ENCODE assay signal across 13 cellular contexts in genomic region chr19:29624489-29625210, GRCh38. TPM values are rescaled to one million over a fixed set of nuclear protein-coding genes. Genes with fewer than 3 reads are reported as not detected.
DNase-seq lines count a peak whose midpoint lies in the region; ATAC-seq, FAIRE-seq and TF ChIP-seq lines count a peak whose summit lies in the region.
"Had no signal": no experiment of that assay in that cellular context is flagged by ENCODE, and none has a peak within 500 bp of the region (broad histone marks: within the 10 kb centered on the region; RNA-seq: fewer than 3 reads in every experiment).

No MANE protein-coding gene starts in this region.

- no peaks in the 10 kb centered on the region for H3K79me1 ChIP-seq in H1 (ENCODE audit: low read depth, low read length)

- H3K9ac ChIP-seq in H1 (replicated peaks in 1 of 4; ENCODE audit: extremely low read depth in 1 of 4, low read depth in 3 of 4, low read length in 3 of 4), result no peak overlapping the region

- TF ChIP-seq CTCF in H1 (IDR thresholded peaks at IDR 0.05; ENCODE audit: control extremely low read depth in 1 of 3, insufficient read depth in 1 of 3, low read depth in 1 of 3, low read length in 3 of 3) (peak; percentile 10 to 26 (median 23); a peak in 3 of 4 replicates), spleen (IDR thresholded peaks at IDR 0.05 in 8 of 11, conservative IDR thresholded peaks at IDR 0.05 in 3 of 11) (no peak)

- H3K9me3 Mint-ChIP-seq in activated T-cell treated with anti-CD3 and anti-CD28 coated beads, Interleukin-2, amount 50 U/mL, for 72 hours, result no peaks in the 10 kb centered on the region

- H3K4me3 ChIP-seq in MG63 (no peak overlapping the region), H1 (ENCODE audit: extremely low read depth in 1 of 4, insufficient read depth in 2 of 4, low read depth in 3 of 4, low read length in 4 of 4) (no peak overlapping the region), spleen (no peak overlapping the region)

- no peak overlapping the region for H3K14ac ChIP-seq in H1 (ENCODE audit: insufficient read length)

- 0 out of 2 replicates have a peak overlapping the region, but pooled peaks have one; percentile 84 for H2BK12ac ChIP-seq in H1 (ENCODE audit: low read depth, low read length)

- H3K27ac ChIP-seq in H1 (ENCODE audit: low read depth, low read length) (no peak overlapping the region), spleen (peak overlapping the region in 5 of 8 donors; percentile 46 to 75 (median 57))

- peaks cover 48% of the 10 kb centered on the region for H3K4me1 Mint-ChIP-seq in activated T-cell treated with anti-CD3 and anti-CD28 coated beads, Interleukin-2, amount 50 U/mL, for 72 hours (ENCODE audit: low read depth)

- H4K8ac ChIP-seq in H1 (ENCODE audit: extremely low read depth, insufficient read depth, low read length), result no peak overlapping the region; the same call in 1 of the 2 replicates

- peak in 1 of 2 experiments; percentile 27; a peak in 1 of 4 replicates for TF ChIP-seq RAD21 in H1 (IDR thresholded peaks at IDR 0.05 in 1 of 2, conservative IDR thresholded peaks at IDR 0.05 in 1 of 2; ENCODE audit: low read depth in 2 of 2, low read length in 2 of 2)

- H3K9me3 ChIP-seq in MG63 (no peaks in the 10 kb centered on the region), H1 (ENCODE audit: insufficient read depth in 2 of 2, low read depth in 1 of 2, low read length in 1 of 2) (no peaks in the 10 kb centered on the region), spleen (no peaks in the 10 kb centered on the region)
- H3K9me3 ChIP-seq: heart right ventricle had no signal

- H3K4me1 ChIP-seq in H1 (replicated peaks in 1 of 4; ENCODE audit: control insufficient read depth in 3 of 4, insufficient read depth in 4 of 4, low read length in 3 of 4) (peaks cover 2 to 9% (median 5%) of the 10 kb centered on the region in 4 experiments; a peak in 6 of 7 replicates), spleen (peaks cover 9 to 68% (median 51%) of the 10 kb centered on the region in 6 donors)

- 76% methylated on average over 6 of the region's 6 CpGs; no CpG with 5 or more reads in 1 of the 2 experiments for WGBS in H1 (ENCODE audit: extremely low coverage in 1 of 2, insufficient coverage in 1 of 2, insufficient read length in 1 of 2, insufficient replicate concordance in 2 of 2, low coverage in 1 of 2, low lambda C conversion rate in 2 of 2, missing lambda C conversion rate in 1 of 2), 2 experiments
- WGBS in spleen, 5 donors, result 71 to 85% (median 79%) methylated on average over 6 of the region's 6 CpGs

- peaks cover 0 to 1% of the 10 kb centered on the region in 2 donors for H3K36me3 Mint-ChIP-seq in activated T-cell treated with anti-CD3 and anti-CD28 coated beads, Interleukin-2, amount 50 U/mL, for 72 hours (ENCODE audit: insufficient read depth in 2 of 2)

- H2AFZ ChIP-seq in H1 (ENCODE audit: low read length), result no peak overlapping the region

- no peak overlapping the region for H2BK120ac ChIP-seq in H1 (replicated peaks; ENCODE audit: low read depth, low read length)

- peak overlapping the region; percentile 86 to 90 for H3K4me3 Mint-ChIP-seq in activated T-cell treated with anti-CD3 and anti-CD28 coated beads, Interleukin-2, amount 50 U/mL, for 72 hours
- H3K4me3 Mint-ChIP-seq: B cell had no signal

- H3K27me3 Mint-ChIP-seq in activated T-cell treated with anti-CD3 and anti-CD28 coated beads, Interleukin-2, amount 50 U/mL, for 72 hours (ENCODE audit: low read depth), result no peaks in the 10 kb centered on the region

- H3K56ac ChIP-seq in H1 (replicated peaks; ENCODE audit: insufficient read length, low read depth, low read length), result no peak overlapping the region

- no peak overlapping the region for H3K18ac ChIP-seq in H1 (ENCODE audit: extremely low read depth, low read length)

- H4K20me1 ChIP-seq in H1 (replicated peaks in 1 of 2; ENCODE audit: control insufficient read depth in 1 of 2, insufficient read depth in 2 of 2, low read length in 2 of 2), result no peaks in the 10 kb centered on the region

- no peak for ATAC-seq in activated T-cell treated with anti-CD3 and anti-CD28 coated beads, Interleukin-2, amount 50 U/mL, for 72 hours (replicated peaks in 1 of 2)
- ATAC-seq in left colon, result no peak
- no peak for ATAC-seq in HG03520 (IDR thresholded peaks at IDR 0.05; ENCODE audit: unreplicated experiment)
- ATAC-seq: heart right ventricle, Right ventricle myocardium inferior had no signal

- TF ChIP-seq EP300 in H1 (IDR thresholded peaks at IDR 0.05; ENCODE audit: borderline replicate concordance in 1 of 2, low read depth in 2 of 2, low read length in 2 of 2), result no peak

- no peak overlapping the region for H4K5ac ChIP-seq in H1 (ENCODE audit: insufficient read length, low read depth, low read length)

- H3K27ac Mint-ChIP-seq in activated T-cell treated with anti-CD3 and anti-CD28 coated beads, Interleukin-2, amount 50 U/mL, for 72 hours, result no peak overlapping the region
- H3K27ac Mint-ChIP-seq: B cell had no signal

- CTCF ChIA-PET in H1 (lab: Charles Lee; ENCODE audit: partially characterized antibody), result interaction anchor here (0.8 to 12.2 kb wide), 12 partner anchors 10 to 92 kb away, joined by 3 to 109 read pairs (median 4); partner anchors contain the start of genes PLEKHF1 and POP4

- H3K4ac ChIP-seq in H1 (replicated peaks; ENCODE audit: insufficient read length, low read depth, low read length), result no peak overlapping the region

- peak overlapping the region; percentile 87 for H4K91ac ChIP-seq in H1 (replicated peaks; ENCODE audit: insufficient read length, low read length)

- peak overlapping the region; percentile 75; the same call in 1 of the 2 replicates for H2BK5ac ChIP-seq in H1 (ENCODE audit: low read depth, low read length)

- H3K36me3 ChIP-seq in MG63, result no peaks in the 10 kb centered on the region
- H3K36me3 ChIP-seq in H1 (ENCODE audit: control insufficient read depth in 2 of 4, insufficient read depth in 4 of 4, low read length in 3 of 4), result no peaks in the 10 kb centered on the region
- H3K36me3 ChIP-seq in spleen, result no peaks in the 10 kb centered on the region
- H3K36me3 ChIP-seq: heart right ventricle had no signal

- H3K23ac ChIP-seq in H1 (ENCODE audit: insufficient read length), result no peak overlapping the region

- no peaks in the 10 kb centered on the region for H3K27me3 ChIP-seq in MG63
- H3K27me3 ChIP-seq in H1 (replicated peaks in 1 of 4; ENCODE audit: control insufficient read depth in 3 of 4, extremely low read depth in 1 of 4, insufficient read depth in 3 of 4, low read length in 3 of 4), result peaks cover 0 to 2% (median 0%) of the 10 kb centered on the region in 4 experiments; a peak in 2 of 7 replicates
- H3K27me3 ChIP-seq in spleen (replicated peaks in 1 of 7), result peaks cover 0 to 16% (median 0%) of the 10 kb centered on the region in 7 donors
- H3K27me3 ChIP-seq: heart right ventricle had no signal

- FAIRE-seq in H1 (lab: Jason Lieb, UNC), result no peak

- no peak overlapping the region for H2AK5ac ChIP-seq in H1 (ENCODE audit: low read depth, low read length)

- no peak for DNase-seq in activated T-cell treated with anti-CD3 and anti-CD28 coated beads, Interleukin-2, amount 50 U/mL, for 72 hours
- DNase-seq in activated T-cell treated with anti-CD3 and anti-CD28 coated beads, Interleukin-2, amount 50 U/mL, for 1 hour, result no peak
- DNase-seq in MG63, result peak; percentile 14
- DNase-seq in H1 (ENCODE audit: low read depth in 1 of 2, low spot score in 2 of 2), result no peak
- DNase-seq in spleen, result peak; percentile 34
- DNase-seq in effector CD8-positive, alpha-beta T cell (lab: John Stamatoyannopoulos, UW), result no peak
- DNase-seq in left colon, result no peak
- DNase-seq: heart right ventricle, NCI-H524, occipital lobe had no signal

- TF ChIP-seq POLR2A in H1 (IDR thresholded peaks at IDR 0.05; ENCODE audit: control extremely low read depth in 1 of 2, low read depth in 2 of 2, low read length in 2 of 2) (no peak), spleen (IDR thresholded peaks at IDR 0.05) (no peak)

- no peak overlapping the region; the same call in 1 of the 2 replicates for H2BK15ac ChIP-seq in H1 (ENCODE audit: low read length)

- H3K23me2 ChIP-seq in H1 (ENCODE audit: low read depth, low read length), result no peaks in the 10 kb centered on the region

- POLR2A ChIA-PET in H1 (lab: Charles Lee; ENCODE audit: partially characterized antibody), result interaction anchor here (0.6 to 2.2 kb wide), 4 partner anchors 12 to 18 kb away, joined by 3 to 11 read pairs (median 4); partner anchors contain the start of gene POP4

- H3K4me2 ChIP-seq in H1 (ENCODE audit: insufficient read depth in 1 of 2, low read depth in 2 of 2, low read length in 2 of 2), result no peak overlapping the region

- peak overlapping the region; percentile 37; the same call in 1 of the 2 replicates for H2BK20ac ChIP-seq in H1 (ENCODE audit: low read length)

- no peaks in the 10 kb centered on the region for H3K79me2 ChIP-seq in H1 (ENCODE audit: control insufficient read depth in 1 of 2, insufficient read depth in 2 of 2, low read length in 2 of 2)

- intact Hi-C loops in spleen (cut with DNase I; ENCODE audit: low total_unique reads), result no loop called here
- intact Hi-C loops in left colon (cut with DNase I, micrococcal nuclease), result no loop called here

RNA-seq across cellular contexts. Expression of gene POP4, which starts 18.6 kb away (rescaled TPM):
- total RNA-seq in activated T-cell treated with anti-CD3 and anti-CD28 coated beads, Interleukin-2, amount 50 U/mL, for 72 hours, result 10 to 100 TPM; 62.6 to 65.3 TPM
- 150 and 267 TPM in 2 replicates for total RNA-seq in MG63 (2014; rRNA removed; shearing (Covaris generic); ENCODE audit: low replicate concordance)
- total RNA-seq in H1 (2021; fragmentation: NEBNext Ultra II Directional; extraction: Animal tissue kit (Norgen Biotek cat#: 25700)), result 38.0 and 41.5 TPM in 2 replicates
- 22.8 and 29.1 TPM in 2 replicates for polyA plus RNA-seq in H1 (2011; rRNA removed)
- 36.0 TPM for polyA plus RNA-seq in H1 (2011; cell fraction: cytosol; rRNA removed)
- 35.2 TPM for polyA plus RNA-seq in H1 (2011; cell fraction: nucleus; rRNA removed)
- polyA plus RNA-seq in H1 (2012, experiment 1 of 2), result 28.3 to 36.0 TPM (median 33.8 TPM) in 4 replicates
- polyA plus RNA-seq in H1 (2012, experiment 2 of 2), result 21.5 TPM
- polyA plus RNA-seq in H1 (2013, experiment 1 of 2), result 49.0 TPM
- 48.9 TPM for polyA plus RNA-seq in H1 (2013, experiment 2 of 2)
- 25.6 and 43.4 TPM in 2 replicates for polyA minus RNA-seq in H1 (2011; rRNA and poly(A)+ RNA removed)
- 21.2 TPM for polyA minus RNA-seq in H1 (2011; cell fraction: cytosol; rRNA and poly(A)+ RNA removed)
- 48.4 TPM for polyA minus RNA-seq in H1 (2011; cell fraction: nucleus; rRNA and poly(A)+ RNA removed)
- total RNA-seq in spleen, result 10 to 100 TPM; 49.3 to 73.1 (median 60.7) TPM
- 10 to 100 TPM; 54.5 to 69.1 (median 68.8) TPM for polyA plus RNA-seq in spleen
- 10 to 100 TPM; 57.5 to 61.8 TPM for total RNA-seq in left colon

RNA-seq across cellular contexts. Expression of gene PLEKHF1, which starts 40.6 kb away (rescaled TPM):
- 10 to 100 TPM; 21.3 to 21.5 TPM for total RNA-seq in activated T-cell treated with anti-CD3 and anti-CD28 coated beads, Interleukin-2, amount 50 U/mL, for 72 hours
- 22.2 and 37.5 TPM in 2 replicates for total RNA-seq in MG63 (2014; rRNA removed; shearing (Covaris generic); ENCODE audit: low replicate concordance)
- 11.1 and 12.0 TPM in 2 replicates for total RNA-seq in H1 (2021; fragmentation: NEBNext Ultra II Directional; extraction: Animal tissue kit (Norgen Biotek cat#: 25700))
- polyA plus RNA-seq in H1 (2011; rRNA removed), result 18.4 and 21.8 TPM in 2 replicates
- polyA plus RNA-seq in H1 (2011; cell fraction: cytosol; rRNA removed), result 16.3 TPM
- 15.9 TPM for polyA plus RNA-seq in H1 (2011; cell fraction: nucleus; rRNA removed)
- 5.3 to 10.2 TPM (median 9.3 TPM) in 4 replicates for polyA plus RNA-seq in H1 (2012, experiment 1 of 2)
- polyA plus RNA-seq in H1 (2012, experiment 2 of 2), result 11.5 TPM
- polyA plus RNA-seq in H1 (2013, experiment 1 of 2), result 6.0 TPM
- 5.8 TPM for polyA plus RNA-seq in H1 (2013, experiment 2 of 2)
- 6.3 and 6.7 TPM in 2 replicates for polyA minus RNA-seq in H1 (2011; rRNA and poly(A)+ RNA removed)
- polyA minus RNA-seq in H1 (2011; cell fraction: cytosol; rRNA and poly(A)+ RNA removed), result 11.9 TPM
- polyA minus RNA-seq in H1 (2011; cell fraction: nucleus; rRNA and poly(A)+ RNA removed), result 18.6 TPM
- 10 to 100 TPM; 12.4 to 28.0 (median 18.5) TPM for total RNA-seq in spleen
- 10 to 100 TPM in 2 of 3 donors, 1 to 10 TPM in 1; 9.7 to 18.6 (median 10.7) TPM for polyA plus RNA-seq in spleen
- 1 to 10 TPM; 2.8 to 3.7 TPM for total RNA-seq in left colon

Comparison
In these comparisons a context has a peak if more than half of its experiments do, and no peak if none do; other contexts are left out.
1. DNase-seq: peak in MG63 (single experiment) and spleen (single experiment); none in activated T-cell treated with anti-CD3 and anti-CD28 coated beads, Interleukin-2, amount 50 U/mL, for 72 hours (0 of 2), activated T-cell treated with anti-CD3 and anti-CD28 coated beads, Interleukin-2, amount 50 U/mL, for 1 hour (single experiment), H1 (0 of 2), effector CD8-positive, alpha-beta T cell (single experiment) and left colon (0 of 2).
2. CTCF ChIP-seq: peak in H1 (3 of 3); none in spleen (0 of 11).